20 cellular contexts compared by ENCODE assay signal in genomic region chr20:17630151-17630805, GRCh38. TPM values are rescaled to one million over a fixed set of nuclear protein-coding genes. Genes with fewer than 3 reads are reported as not detected.
DNase-seq lines count a peak whose midpoint lies in the region; ATAC-seq, FAIRE-seq and TF ChIP-seq lines count a peak whose summit lies in the region.
"Had no signal": no experiment of that assay in that cellular context is flagged by ENCODE, and none has a peak within 500 bp of the region (broad histone marks: within the 10 kb centered on the region; RNA-seq: fewer than 3 reads in every experiment).

No MANE protein-coding gene starts in this region.

- H3K4me3 ChIP-seq in right cardiac atrium (ENCODE audit: low read length): no peak overlapping the region
- no peak overlapping the region for H3K4me3 ChIP-seq in heart right ventricle
- H3K4me3 ChIP-seq in HepG2 (replicated peaks in 1 of 3; ENCODE audit: insufficient read depth in 1 of 3, low read depth in 2 of 3, low read length in 3 of 3): no peak overlapping the region
- H3K4me3 ChIP-seq in effector memory CD4-positive, alpha-beta T cell (ENCODE audit: insufficient read depth, low read depth, low read length, poor library complexity, severe bottlenecking): no peak overlapping the region
- H3K4me3 ChIP-seq: A549; BLaER1 treated with 17β-estradiol and CSF1 and Interleukin-3, amounts not matched to agents 10 nM and 100 nM had no signal

- peaks cover 18% of the 10 kb centered on the region; the same call in 1 of the 2 replicates for H4K20me1 ChIP-seq in HepG2 (ENCODE audit: insufficient read depth, low read length)

- no peaks in the 10 kb centered on the region for H3K9me3 ChIP-seq in right cardiac atrium (ENCODE audit: control insufficient read depth, low read length)
- no peaks in the 10 kb centered on the region for H3K9me3 ChIP-seq in heart right ventricle
- no peaks in the 10 kb centered on the region for H3K9me3 ChIP-seq in HepG2 (ENCODE audit: low read length)
- no peaks in the 10 kb centered on the region for H3K9me3 ChIP-seq in effector memory CD4-positive, alpha-beta T cell (ENCODE audit: control insufficient read depth, low read length)
- H3K9me3 ChIP-seq: A549; BLaER1 treated with 17β-estradiol and CSF1 and Interleukin-3, amounts not matched to agents 10 nM and 100 nM had no signal

- in situ Hi-C loops in HepG2 (cut with HindIII; ENCODE audit: extremely low pct_ligation_motif_present, low pct_unique_long_range_greater_than_20kb): no loop called here

- H3K27me3 ChIP-seq in right cardiac atrium (ENCODE audit: control insufficient read depth, insufficient read depth) (no peaks in the 10 kb centered on the region), heart right ventricle (no peaks in the 10 kb centered on the region), HepG2 (ENCODE audit: control insufficient read depth in 1 of 2, insufficient read depth in 2 of 2, low read length in 2 of 2) (no peaks in the 10 kb centered on the region)
- H3K27me3 ChIP-seq in effector memory CD4-positive, alpha-beta T cell (replicated peaks; ENCODE audit: control insufficient read depth, insufficient read depth, low read length, poor library complexity, severe bottlenecking): no peaks in the 10 kb centered on the region
- H3K27me3 ChIP-seq: BLaER1 treated with 17β-estradiol and CSF1 and Interleukin-3, amounts not matched to agents 10 nM and 100 nM had no signal

- ATAC-seq in right cardiac atrium (no peak), heart right ventricle (no peak), HepG2 (no peak), GM18870 (IDR thresholded peaks at IDR 0.05; ENCODE audit: unreplicated experiment) (no peak)
- ATAC-seq: A549; CD8-positive, alpha-beta T cell had no signal

- TF ChIP-seq CTCF in heart right ventricle (IDR thresholded peaks at IDR 0.05): no peak
- no peak for TF ChIP-seq CTCF in HepG2 (CRISPR knock-in tag; IDR thresholded peaks at IDR 0.05)

- no peak overlapping the region for H3K4me3 Mint-ChIP-seq in activated T-helper 1 cell treated with anti-CD3 and anti-CD28 coated beads, Interleukin-12 subunit alpha, Interleukin-12 subunit beta, Interleukin-2, Interleukin-4 antibody, amounts not matched to agents 30 ng/mL and 10 ng/mL and 1 ng/mL, durations not matched to agents 14 hours and 24 hours and 36 hours
- H3K4me3 Mint-ChIP-seq: CD8-positive, alpha-beta T cell had no signal

- peak in 2 of 3 donors; percentile 22 to 27 for DNase-seq in right cardiac atrium
- no peak for DNase-seq in heart right ventricle
- no peak for DNase-seq in activated T-helper 1 cell treated with anti-CD3 and anti-CD28 coated beads, Interleukin-12 subunit alpha, Interleukin-12 subunit beta, Interleukin-2, Interleukin-4 antibody, amounts not matched to agents 30 ng/mL and 10 ng/mL and 1 ng/mL, durations not matched to agents 14 hours and 24 hours and 36 hours (ENCODE audit: low spot score)
- DNase-seq in HepG2 (ENCODE audit: low spot score): no peak
- no peak for DNase-seq in effector memory CD4-positive, alpha-beta T cell
- DNase-seq in NCI-H146 (lab: John Stamatoyannopoulos, UW): no peak
- DNase-seq: CD8-positive, alpha-beta T cell; DMS53; EL; KG1; MV-4-11; NCI-H187 treated with DMSO at 0.1 percent for 48 hours; NCI-H2227 treated with DMSO at 0.1 percent for 48 hours; NCI-H510A treated with DMSO at 0.1 percent for 48 hours; NCI-H774 had no signal

- FAIRE-seq in HepG2 (lab: Jason Lieb, UNC): peak; percentile 28
- FAIRE-seq: A549, GM12891, H1 had no signal

- no peak for TF ChIP-seq EP300 in HepG2 (IDR thresholded peaks at IDR 0.05; ENCODE audit: low read depth in 2 of 2, low read length in 2 of 2)
- TF ChIP-seq EP300 in HepG2 (CRISPR knock-in tag; IDR thresholded peaks at IDR 0.05; ENCODE audit: borderline replicate concordance): no peak

- WGBS in right cardiac atrium: 85% methylated on average over 11 of the region's 11 CpGs
- 86 to 92% methylated on average over 11 of the region's 11 CpGs for WGBS in heart right ventricle, 2 donors
- WGBS in HepG2 (ENCODE audit: low lambda C conversion rate): 95% methylated on average over 11 of the region's 11 CpGs

- H3K9me3 Mint-ChIP-seq in activated T-helper 1 cell treated with anti-CD3 and anti-CD28 coated beads, Interleukin-12 subunit alpha, Interleukin-12 subunit beta, Interleukin-2, Interleukin-4 antibody, amounts not matched to agents 30 ng/mL and 10 ng/mL and 1 ng/mL, durations not matched to agents 14 hours and 24 hours and 36 hours: no peaks in the 10 kb centered on the region
- H3K9me3 Mint-ChIP-seq: CD8-positive, alpha-beta T cell had no signal

- H3K4me2 ChIP-seq in HepG2 (ENCODE audit: low read depth, low read length): no peak overlapping the region
- H3K4me2 ChIP-seq: A549; BLaER1 treated with 17β-estradiol and CSF1 and Interleukin-3, amounts not matched to agents 10 nM and 100 nM had no signal

- POLR2A ChIA-PET in HepG2 (lab: Yijun Ruan, JAX): no interaction called here

- peak overlapping the region; percentile 26 for H3K27ac Mint-ChIP-seq in activated T-helper 1 cell treated with anti-CD3 and anti-CD28 coated beads, Interleukin-12 subunit alpha, Interleukin-12 subunit beta, Interleukin-2, Interleukin-4 antibody, amounts not matched to agents 30 ng/mL and 10 ng/mL and 1 ng/mL, durations not matched to agents 14 hours and 24 hours and 36 hours
- H3K27ac Mint-ChIP-seq: CD8-positive, alpha-beta T cell had no signal

- H3K36me3 Mint-ChIP-seq in activated T-helper 1 cell treated with anti-CD3 and anti-CD28 coated beads, Interleukin-12 subunit alpha, Interleukin-12 subunit beta, Interleukin-2, Interleukin-4 antibody, amounts not matched to agents 30 ng/mL and 10 ng/mL and 1 ng/mL, durations not matched to agents 14 hours and 24 hours and 36 hours (ENCODE audit: low read depth): peaks cover 22% of the 10 kb centered on the region

- H3K79me2 ChIP-seq in HepG2 (ENCODE audit: insufficient read depth, low read length): peaks cover 2% of the 10 kb centered on the region

- no peaks in the 10 kb centered on the region for H3K27me3 Mint-ChIP-seq in activated T-helper 1 cell treated with anti-CD3 and anti-CD28 coated beads, Interleukin-12 subunit alpha, Interleukin-12 subunit beta, Interleukin-2, Interleukin-4 antibody, amounts not matched to agents 30 ng/mL and 10 ng/mL and 1 ng/mL, durations not matched to agents 14 hours and 24 hours and 36 hours (ENCODE audit: insufficient read depth)

- no peak; a peak in 3 of 4 replicates for TF ChIP-seq POLR2A in HepG2 (IDR thresholded peaks at IDR 0.05; ENCODE audit: insufficient read depth in 1 of 2, low read depth in 2 of 2, low read length in 2 of 2)

- H3K4me1 ChIP-seq in right cardiac atrium (ENCODE audit: control insufficient read depth, insufficient read depth, low read length): no peaks in the 10 kb centered on the region
- peaks cover 0 to 26% (median 14%) of the 10 kb centered on the region in 9 donors for H3K4me1 ChIP-seq in heart right ventricle
- H3K4me1 ChIP-seq in HepG2 (ENCODE audit: insufficient read depth, low read length): peaks cover 11% of the 10 kb centered on the region
- no peaks in the 10 kb centered on the region for H3K4me1 ChIP-seq in effector memory CD4-positive, alpha-beta T cell (ENCODE audit: control insufficient read depth, insufficient read depth, low read length, poor library complexity, severe bottlenecking)
- H3K4me1 ChIP-seq: A549 had no signal

- no peak overlapping the region for H2AFZ ChIP-seq in HepG2 (ENCODE audit: low read length)

- H3K27ac ChIP-seq in right cardiac atrium (ENCODE audit: low read length) (no peak overlapping the region), heart right ventricle (no peak overlapping the region), HepG2 (ENCODE audit: extremely low read length, insufficient read depth, low read length) (no peak overlapping the region)
- H3K27ac ChIP-seq in effector memory CD4-positive, alpha-beta T cell (ENCODE audit: insufficient read depth, low read length, poor library complexity, severe bottlenecking): no peak overlapping the region
- H3K27ac ChIP-seq: A549; BLaER1 treated with 17β-estradiol and CSF1 and Interleukin-3, amounts not matched to agents 10 nM and 100 nM had no signal

- CTCF ChIA-PET in HepG2 (lab: Yijun Ruan, JAX; ENCODE audit: low intra/inter-chr PET ratio, low total read pairs): no interaction called here

- BruUV-seq in HepG2 (replicated peaks; lab: Mats Ljungman, UMichigan): no TSS peak

- H3K9ac ChIP-seq in HepG2 (ENCODE audit: insufficient read depth, low read depth, low read length): no peak overlapping the region

- no peaks in the 10 kb centered on the region for H3K4me1 Mint-ChIP-seq in activated T-helper 1 cell treated with anti-CD3 and anti-CD28 coated beads, Interleukin-12 subunit alpha, Interleukin-12 subunit beta, Interleukin-2, Interleukin-4 antibody, amounts not matched to agents 30 ng/mL and 10 ng/mL and 1 ng/mL, durations not matched to agents 14 hours and 24 hours and 36 hours (ENCODE audit: low read depth)

- intact Hi-C loops in right cardiac atrium (cut with DNase I): no loop called here
- intact Hi-C loops in heart right ventricle (cut with DNase I): no loop called here
- intact Hi-C loops in activated T-helper 1 cell treated with anti-CD3 and anti-CD28 coated beads, Interleukin-12 subunit alpha, Interleukin-12 subunit beta, Interleukin-2, Interleukin-4 antibody, amounts not matched to agents 30 ng/mL and 10 ng/mL and 1 ng/mL, durations not matched to agents 14 hours and 24 hours and 36 hours (cut with micrococcal nuclease): no loop called here
- intact Hi-C loops in HepG2 (cut with micrococcal nuclease; ENCODE audit: unreplicated experiment): no loop called here

- no peak for TF ChIP-seq RAD21 in HepG2 (CRISPR knock-in tag; IDR thresholded peaks at IDR 0.05)

- H3K36me3 ChIP-seq in heart right ventricle (peaks cover 0 to 100% (median 44%) of the 10 kb centered on the region in 9 donors), HepG2 (replicated peaks in 1 of 2; ENCODE audit: control insufficient read depth in 1 of 2, insufficient read depth in 2 of 2, low read length in 2 of 2) (peaks cover 95 to 99% of the 10 kb centered on the region in 2 experiments)
- H3K36me3 ChIP-seq in effector memory CD4-positive, alpha-beta T cell (ENCODE audit: control insufficient read depth, insufficient read depth, low read length): peaks cover 36% of the 10 kb centered on the region

RNA-seq across cellular contexts. Expression of gene RRBP1, which starts 51.8 kb away (rescaled TPM):
- 100 to 1,000 TPM in 1 of 4 donors, 10 to 100 TPM in 3; 49.8 to 120 (median 57.1) TPM for total RNA-seq in right cardiac atrium
- polyA plus RNA-seq in right cardiac atrium: 38.2 TPM
- total RNA-seq in heart right ventricle: 10 to 100 TPM; 23.5 to 71.3 (median 29.0) TPM
- 10 to 100 TPM; 29.3 to 41.9 TPM for polyA plus RNA-seq in heart right ventricle
- total RNA-seq in activated T-helper 1 cell treated with anti-CD3 and anti-CD28 coated beads, Interleukin-12 subunit alpha, Interleukin-12 subunit beta, Interleukin-2, Interleukin-4 antibody, amounts not matched to agents 30 ng/mL and 10 ng/mL and 1 ng/mL, durations not matched to agents 14 hours and 24 hours and 36 hours: 54.8 and 56.0 TPM in 2 replicates
- total RNA-seq in HepG2 (2016; rRNA removed; fragmentation: Illumina TruSeq; extraction: Trizol): 97.1 and 222 TPM in 2 replicates
- 35.1 and 38.1 TPM in 2 replicates for total RNA-seq in HepG2 (2016; cell fraction: cytosol; rRNA removed; fragmentation: Illumina TruSeq; extraction: Trizol; ENCODE audit: low read depth)
- total RNA-seq in HepG2 (2016; cell fraction: insoluble cytoplasmic fraction; rRNA removed; fragmentation: Illumina TruSeq; extraction: Trizol): 75.4 and 223 TPM in 2 replicates
- 33.7 and 37.4 TPM in 2 replicates for total RNA-seq in HepG2 (2016; cell fraction: membrane; rRNA removed; fragmentation: Illumina TruSeq; extraction: Trizol)
- 254 and 316 TPM in 2 replicates for total RNA-seq in HepG2 (2016; cell fraction: nucleus; rRNA removed; fragmentation: Illumina TruSeq; extraction: Trizol)
- polyA plus RNA-seq in HepG2 (2011; rRNA removed): 150 and 195 TPM in 2 replicates
- polyA plus RNA-seq in HepG2 (2011; cell fraction: cytosol; rRNA removed): 97.1 and 99.8 TPM in 2 replicates
- polyA plus RNA-seq in HepG2 (2011; cell fraction: nucleus; rRNA removed): 402 and 429 TPM in 2 replicates
- polyA plus RNA-seq in HepG2 (2012): 190 and 218 TPM in 2 replicates
- 14.1 and 14.3 TPM in 2 replicates for polyA plus RNA-seq in HepG2 (2016; cell fraction: cytosol; fragmentation: Illumina TruSeq; extraction: Trizol; ENCODE audit: low read depth)
- 67.5 and 88.2 TPM in 2 replicates for polyA plus RNA-seq in HepG2 (2016; cell fraction: insoluble cytoplasmic fraction; fragmentation: Illumina TruSeq; extraction: Trizol; ENCODE audit: low read depth)
- 15.3 and 18.4 TPM in 2 replicates for polyA plus RNA-seq in HepG2 (2016; cell fraction: membrane; fragmentation: Illumina TruSeq; extraction: Trizol; ENCODE audit: low read depth)
- polyA plus RNA-seq in HepG2 (2016; cell fraction: nucleus; fragmentation: Illumina TruSeq; extraction: Trizol; ENCODE audit: insufficient read depth, low read depth): 548 and 573 TPM in 2 replicates
- polyA minus RNA-seq in HepG2 (2011; rRNA and poly(A)+ RNA removed; ENCODE audit: low replicate concordance): 18.3 and 157 TPM in 2 replicates
- polyA minus RNA-seq in HepG2 (2011; cell fraction: cytosol; rRNA and poly(A)+ RNA removed): 155 and 192 TPM in 2 replicates
- polyA minus RNA-seq in HepG2 (2011; cell fraction: nucleus; rRNA and poly(A)+ RNA removed): 198 and 205 TPM in 2 replicates

Comparison
In these comparisons a context has a peak if more than half of its experiments do, and no peak if none do; other contexts are left out.
1. DNase-seq: peak in right cardiac atrium (2 of 3); none in heart right ventricle (0 of 2), activated T-helper 1 cell treated with anti-CD3 and anti-CD28 coated beads, Interleukin-12 subunit alpha, Interleukin-12 subunit beta, Interleukin-2, Interleukin-4 antibody, amounts not matched to agents 30 ng/mL and 10 ng/mL and 1 ng/mL, durations not matched to agents 14 hours and 24 hours and 36 hours (single experiment), HepG2 (single experiment), effector memory CD4-positive, alpha-beta T cell (0 of 3) and NCI-H146 (single experiment).